1 cellular context compared by ENCODE assay signal in the genomic region with DNA sequence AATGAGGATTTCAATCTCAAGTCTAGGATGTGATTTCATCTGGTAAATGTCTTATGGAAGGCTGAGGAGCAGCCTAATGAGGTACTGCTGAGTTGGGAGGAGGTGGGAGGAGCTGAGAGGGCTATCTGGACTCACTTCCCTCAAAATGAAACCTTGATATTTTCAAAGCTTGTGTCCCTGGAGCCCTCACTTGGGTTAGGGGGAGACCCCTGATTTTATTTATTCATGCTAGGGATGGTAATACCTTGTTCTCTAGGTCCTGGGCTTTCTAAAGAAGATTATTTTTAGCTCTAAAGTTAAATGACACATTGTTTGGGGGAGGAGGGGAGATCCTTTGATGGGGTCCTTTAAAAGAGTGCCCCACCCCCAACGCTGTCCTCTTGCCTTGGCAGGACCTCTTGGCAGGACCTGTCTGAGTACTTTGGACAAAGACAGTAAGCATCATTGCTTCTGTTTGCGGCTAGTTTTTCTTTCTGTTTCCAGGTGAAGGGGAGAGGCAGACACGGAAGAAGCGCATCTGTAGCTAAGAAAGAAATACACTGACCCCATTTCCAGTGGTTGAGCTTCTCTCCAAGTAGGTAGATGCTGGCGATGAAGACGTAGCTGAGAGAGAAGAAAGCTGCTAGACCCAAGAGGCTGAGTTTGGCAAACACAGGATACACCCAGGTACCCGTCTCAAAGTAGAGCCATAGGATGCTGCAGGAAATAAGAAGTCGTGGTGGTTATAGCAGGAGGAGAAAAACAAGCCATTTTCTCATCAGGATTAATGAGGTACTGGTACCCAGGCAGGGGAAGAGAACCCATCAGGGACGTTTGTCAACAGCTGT.
TF ChIP-seq lines count a peak whose summit lies in the region.

No MANE protein-coding gene starts in this region.

TF ChIP-seq in GM12878, 131 proteins besides CTCF, POLR2A, EP300 and RAD21 (continued from another document):
- TF ChIP-seq SKIL (IDR thresholded peaks at IDR 0.05; ENCODE audit: low read depth, poor library complexity, severe bottlenecking) (no peak), E2F4 (IDR thresholded peaks at IDR 0.05; ENCODE audit: low read depth, low read length) (no peak), SMAD5 (IDR thresholded peaks at IDR 0.05; ENCODE audit: low read depth) (no peak), CREB1 (IDR thresholded peaks at IDR 0.05; ENCODE audit: low read depth) (no peak), STAT3 (IDR thresholded peaks at IDR 0.05; ENCODE audit: low read depth, low read length) (0 out of 2 replicates have a peak, but pooled peaks have one; percentile 60), ZNF207 (IDR thresholded peaks at IDR 0.05; ENCODE audit: borderline replicate concordance) (peak; percentile 69; the same call in 1 of the 2 replicates), ATF2 (IDR thresholded peaks at IDR 0.05; ENCODE audit: low read length) (no peak), MTA2 (IDR thresholded peaks at IDR 0.05; ENCODE audit: low read depth) (no peak), PRDM15 (CRISPR knock-in tag; IDR thresholded peaks at IDR 0.05) (no peak), SMAD1 (IDR thresholded peaks at IDR 0.05; ENCODE audit: low read depth, partially characterized antibody) (no peak), IKZF2 (IDR thresholded peaks at IDR 0.05) (no peak), MEF2A (IDR thresholded peaks at IDR 0.05; ENCODE audit: insufficient read depth, low read depth, low read length) (peak; percentile 41; the same call in 1 of the 2 replicates), BCL11A (IDR thresholded peaks at IDR 0.05; ENCODE audit: low read depth, low read length) (0 out of 2 replicates have a peak, but pooled peaks have one; percentile 4), HDAC2 (IDR thresholded peaks at IDR 0.05) (no peak), KLF5 (IDR thresholded peaks at IDR 0.05; ENCODE audit: partially characterized antibody) (no peak), WRNIP1 (IDR thresholded peaks at IDR 0.05; ENCODE audit: borderline replicate concordance, low read depth, low read length) (no peak), CBX5 (IDR thresholded peaks at IDR 0.05; ENCODE audit: low read depth) (0 out of 2 replicates have a peak, but pooled peaks have one; percentile 20), TCF3 (IDR thresholded peaks at IDR 0.05; ENCODE audit: borderline replicate concordance, insufficient read depth, low read depth, low read length) (no peak), NBN (IDR thresholded peaks at IDR 0.05) (peak; percentile 37; the same call in 1 of the 2 replicates), SMARCA5 (IDR thresholded peaks at IDR 0.05) (no peak), JUNB (IDR thresholded peaks at IDR 0.05) (peak; percentile 17; the same call in 1 of the 2 replicates), ASH2L (IDR thresholded peaks at IDR 0.05; ENCODE audit: borderline replicate concordance, low read depth) (no peak), POU2F2 (IDR thresholded peaks at IDR 0.05; ENCODE audit: borderline replicate concordance, low read depth, low read length) (peak; percentile 16; the same call in 1 of the 3 replicates)
- TF ChIP-seq, protein P1, sequence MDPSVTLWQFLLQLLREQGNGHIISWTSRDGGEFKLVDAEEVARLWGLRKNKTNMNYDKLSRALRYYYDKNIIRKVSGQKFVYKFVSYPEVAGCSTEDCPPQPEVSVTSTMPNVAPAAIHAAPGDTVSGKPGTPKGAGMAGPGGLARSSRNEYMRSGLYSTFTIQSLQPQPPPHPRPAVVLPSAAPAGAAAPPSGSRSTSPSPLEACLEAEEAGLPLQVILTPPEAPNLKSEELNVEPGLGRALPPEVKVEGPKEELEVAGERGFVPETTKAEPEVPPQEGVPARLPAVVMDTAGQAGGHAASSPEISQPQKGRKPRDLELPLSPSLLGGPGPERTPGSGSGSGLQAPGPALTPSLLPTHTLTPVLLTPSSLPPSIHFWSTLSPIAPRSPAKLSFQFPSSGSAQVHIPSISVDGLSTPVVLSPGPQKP (IDR thresholded peaks at IDR 0.05; ENCODE audit: low read depth, low read length) = no peak
- TF ChIP-seq, protein P2, sequence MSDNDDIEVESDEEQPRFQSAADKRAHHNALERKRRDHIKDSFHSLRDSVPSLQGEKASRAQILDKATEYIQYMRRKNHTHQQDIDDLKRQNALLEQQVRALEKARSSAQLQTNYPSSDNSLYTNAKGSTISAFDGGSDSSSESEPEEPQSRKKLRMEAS (IDR thresholded peaks at IDR 0.05; ENCODE audit: low read depth, low read length) = no peak
